ENCODE assay signal across 9 cellular contexts in the genomic region with DNA sequence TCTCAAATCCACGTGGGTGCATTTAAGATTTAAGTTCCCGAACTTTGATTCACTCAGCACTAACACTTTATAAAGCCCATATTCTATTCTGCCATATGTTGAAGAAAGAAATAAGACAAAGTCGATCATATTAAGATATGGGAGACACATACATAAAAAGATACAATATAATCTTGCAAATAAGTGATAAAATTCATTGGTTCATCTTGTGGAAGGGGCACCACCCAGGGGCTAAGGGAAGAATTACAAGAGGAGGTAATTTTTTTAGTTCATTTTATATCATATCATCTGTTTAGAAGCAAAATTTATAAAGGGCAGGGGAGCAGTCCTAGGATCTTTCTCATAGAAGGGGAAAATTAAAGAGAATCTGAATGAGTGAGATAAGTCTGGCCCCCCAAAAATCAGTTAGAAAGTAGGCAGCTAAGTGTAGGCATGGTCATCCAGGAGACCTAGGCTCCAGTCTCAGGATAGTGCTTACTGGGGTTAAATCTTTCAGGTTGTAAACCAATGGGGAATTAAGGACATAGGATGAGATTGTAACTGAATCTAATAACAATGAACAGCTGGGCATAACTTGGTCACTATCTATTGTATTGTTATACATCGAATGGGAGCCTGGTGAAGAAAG.
DNase-seq lines count a peak whose midpoint lies in the region; ATAC-seq, FAIRE-seq and TF ChIP-seq lines count a peak whose summit lies in the region.
"Had no signal": no experiment of that assay in that cellular context is flagged by ENCODE, and none has a peak within 500 bp of the region (broad histone marks: within the 10 kb centered on the region; RNA-seq: fewer than 3 reads in every experiment).

No MANE protein-coding gene starts in this region.

- H3K36me3 ChIP-seq in astrocyte (ENCODE audit: insufficient read depth, low read length) = no peaks in the 10 kb centered on the region
- H3K36me3 ChIP-seq in liver (ENCODE audit: control insufficient read depth in 4 of 4, insufficient read depth in 3 of 4, low read depth in 1 of 4, low read length in 3 of 4) = no peaks in the 10 kb centered on the region
- H3K36me3 ChIP-seq: pancreas had no signal

- H3K27me3 Mint-ChIP-seq in astrocyte (ENCODE audit: low read depth, unreplicated experiment) = no peaks in the 10 kb centered on the region
- no peaks in the 10 kb centered on the region for H3K27me3 Mint-ChIP-seq in effector memory CD8-positive, alpha-beta T cell

- peak; percentile 44 for DNase-seq in DMS53 (lab: John Stamatoyannopoulos, UW)
- no peak for DNase-seq in astrocyte (ENCODE audit: low read depth)
- no peak for DNase-seq in effector memory CD8-positive, alpha-beta T cell
- no peak for DNase-seq in COLO829 (ENCODE audit: low spot score)
- no peak for DNase-seq in amygdala (lab: John Stamatoyannopoulos, UW)
- DNase-seq: pancreas had no signal

- TF ChIP-seq CTCF in astrocyte (IDR thresholded peaks at IDR 0.05; ENCODE audit: insufficient read depth, low read depth, low read length) (peak; percentile 54), liver (IDR thresholded peaks at IDR 0.05; ENCODE audit: low read depth, low read length, missing input control) (peak; percentile 34)

- H4K20me1 ChIP-seq in astrocyte (ENCODE audit: insufficient read depth, low read length) = no peaks in the 10 kb centered on the region

- peaks cover 5% of the 10 kb centered on the region for H3K9me3 Mint-ChIP-seq in astrocyte (ENCODE audit: unreplicated experiment)
- H3K9me3 Mint-ChIP-seq in effector memory CD8-positive, alpha-beta T cell = no peaks in the 10 kb centered on the region

- H3K4me1 ChIP-seq in astrocyte (ENCODE audit: insufficient read depth, low read length) (no peaks in the 10 kb centered on the region), liver (ENCODE audit: control insufficient read depth in 4 of 4, insufficient read depth in 4 of 4, low read length in 3 of 4) (no peaks in the 10 kb centered on the region)
- H3K4me1 ChIP-seq: pancreas had no signal

- no peak for FAIRE-seq in astrocyte (lab: Jason Lieb, UNC)
- FAIRE-seq: pancreas had no signal

- no peak overlapping the region for H3K27ac ChIP-seq in astrocyte (ENCODE audit: low read depth, low read length)
- no peak overlapping the region for H3K27ac ChIP-seq in liver (ENCODE audit: low read depth in 1 of 2, low read length in 2 of 2)
- H3K27ac ChIP-seq: pancreas had no signal

- TF ChIP-seq RAD21 in liver (IDR thresholded peaks at IDR 0.05) = peak; percentile 63 to 72

- H3K27me3 ChIP-seq in astrocyte (ENCODE audit: insufficient read depth, low read length) = no peaks in the 10 kb centered on the region
- no peaks in the 10 kb centered on the region for H3K27me3 ChIP-seq in liver (ENCODE audit: control insufficient read depth in 4 of 4, insufficient read depth in 4 of 4, low read length in 3 of 4)
- H3K27me3 ChIP-seq: pancreas had no signal

- peaks cover 3% of the 10 kb centered on the region for H3K9me3 ChIP-seq in astrocyte (ENCODE audit: insufficient read depth, low read depth, low read length)
- H3K9me3 ChIP-seq in liver (ENCODE audit: control insufficient read depth in 4 of 4, low read length in 3 of 4) = peaks cover 0 to 2% (median 0%) of the 10 kb centered on the region in 4 donors
- H3K9me3 ChIP-seq: pancreas had no signal

- H3K9ac ChIP-seq in astrocyte (ENCODE audit: low read length) (no peak overlapping the region), liver (ENCODE audit: low read depth in 1 of 2, low read length in 2 of 2) (no peak overlapping the region)

- H3K4me3 Mint-ChIP-seq in astrocyte (ENCODE audit: unreplicated experiment) = no peak overlapping the region
- H3K4me3 Mint-ChIP-seq in effector memory CD8-positive, alpha-beta T cell = no peak overlapping the region

- ATAC-seq in HG02981 (IDR thresholded peaks at IDR 0.05; ENCODE audit: unreplicated experiment) (peak; percentile 53), GM18517 (IDR thresholded peaks at IDR 0.05; ENCODE audit: unreplicated experiment) (no peak)
- no peak for ATAC-seq in effector memory CD8-positive, alpha-beta T cell (replicated peaks)

- H2AFZ ChIP-seq in astrocyte (ENCODE audit: low read depth, low read length) = no peak overlapping the region

- no peak overlapping the region for H3K27ac Mint-ChIP-seq in astrocyte (ENCODE audit: unreplicated experiment)
- H3K27ac Mint-ChIP-seq in effector memory CD8-positive, alpha-beta T cell = no peak overlapping the region

- H3K79me2 ChIP-seq in astrocyte (ENCODE audit: insufficient read depth, low read length) = no peaks in the 10 kb centered on the region

- H3K4me1 Mint-ChIP-seq in astrocyte (ENCODE audit: low read depth, unreplicated experiment) = no peaks in the 10 kb centered on the region
- H3K4me1 Mint-ChIP-seq in effector memory CD8-positive, alpha-beta T cell (ENCODE audit: low read depth in 2 of 2) = no peaks in the 10 kb centered on the region

- 84% methylated on average over 4 of the region's 4 CpGs for whole genome bisulfite sequencing in liver

- H3K36me3 Mint-ChIP-seq in astrocyte (ENCODE audit: low read depth, unreplicated experiment) = peaks cover 2% of the 10 kb centered on the region
- peaks cover 3% of the 10 kb centered on the region for H3K36me3 Mint-ChIP-seq in effector memory CD8-positive, alpha-beta T cell (ENCODE audit: insufficient read depth)

- H3K4me2 ChIP-seq in astrocyte (ENCODE audit: low read length) = no peak overlapping the region

- no peak overlapping the region for H3K4me3 ChIP-seq in astrocyte (ENCODE audit: insufficient read depth, low read depth, low read length)
- no peak overlapping the region for H3K4me3 ChIP-seq in liver (ENCODE audit: low read depth in 1 of 3, low read length in 3 of 3)
- H3K4me3 ChIP-seq: pancreas had no signal

TF ChIP-seq in liver, 16 proteins besides CTCF, POLR2A, EP300 and RAD21:
- TF ChIP-seq HNF4G (IDR thresholded peaks at IDR 0.05) = no peak
- no peak for TF ChIP-seq NR2F2 (IDR thresholded peaks at IDR 0.05)
- TF ChIP-seq, protein P1, sequence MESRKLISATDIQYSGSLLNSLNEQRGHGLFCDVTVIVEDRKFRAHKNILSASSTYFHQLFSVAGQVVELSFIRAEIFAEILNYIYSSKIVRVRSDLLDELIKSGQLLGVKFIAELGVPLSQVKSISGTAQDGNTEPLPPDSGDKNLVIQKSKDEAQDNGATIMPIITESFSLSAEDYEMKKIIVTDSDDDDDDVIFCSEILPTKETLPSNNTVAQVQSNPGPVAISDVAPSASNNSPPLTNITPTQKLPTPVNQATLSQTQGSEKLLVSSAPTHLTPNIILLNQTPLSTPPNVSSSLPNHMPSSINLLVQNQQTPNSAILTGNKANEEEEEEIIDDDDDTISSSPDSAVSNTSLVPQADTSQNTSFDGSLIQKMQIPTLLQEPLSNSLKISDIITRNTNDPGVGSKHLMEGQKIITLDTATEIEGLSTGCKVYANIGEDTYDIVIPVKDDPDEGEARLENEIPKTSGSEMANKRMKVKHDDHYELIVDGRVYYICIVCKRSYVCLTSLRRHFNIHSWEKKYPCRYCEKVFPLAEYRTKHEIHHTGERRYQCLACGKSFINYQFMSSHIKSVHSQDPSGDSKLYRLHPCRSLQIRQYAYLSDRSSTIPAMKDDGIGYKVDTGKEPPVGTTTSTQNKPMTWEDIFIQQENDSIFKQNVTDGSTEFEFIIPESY (IDR thresholded peaks at IDR 0.05) = no peak
- TF ChIP-seq, protein P2, sequence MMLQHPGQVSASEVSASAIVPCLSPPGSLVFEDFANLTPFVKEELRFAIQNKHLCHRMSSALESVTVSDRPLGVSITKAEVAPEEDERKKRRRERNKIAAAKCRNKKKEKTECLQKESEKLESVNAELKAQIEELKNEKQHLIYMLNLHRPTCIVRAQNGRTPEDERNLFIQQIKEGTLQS (IDR thresholded peaks at IDR 0.05) = no peak
- no peak for TF ChIP-seq FOXA2 (IDR thresholded peaks at IDR 0.05)
- no peak for TF ChIP-seq SP1 (IDR thresholded peaks at IDR 0.05)
- TF ChIP-seq, protein P3, sequence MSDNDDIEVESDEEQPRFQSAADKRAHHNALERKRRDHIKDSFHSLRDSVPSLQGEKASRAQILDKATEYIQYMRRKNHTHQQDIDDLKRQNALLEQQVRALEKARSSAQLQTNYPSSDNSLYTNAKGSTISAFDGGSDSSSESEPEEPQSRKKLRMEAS (IDR thresholded peaks at IDR 0.05) = no peak
- TF ChIP-seq RXRA (IDR thresholded peaks at IDR 0.05) = no peak
- no peak for TF ChIP-seq HNF4A (conservative IDR thresholded peaks at IDR 0.05)
- TF ChIP-seq REST (IDR thresholded peaks at IDR 0.05) = no peak
- no peak for TF ChIP-seq JUND (IDR thresholded peaks at IDR 0.05)
- TF ChIP-seq EGR1 (IDR thresholded peaks at IDR 0.05; ENCODE audit: low read depth in 2 of 2) = no peak
- TF ChIP-seq GABPA (IDR thresholded peaks at IDR 0.05 in 1 of 2, conservative IDR thresholded peaks at IDR 0.05 in 1 of 2) = no peak
- TF ChIP-seq FOXA1 (IDR thresholded peaks at IDR 0.05) = no peak
- no peak for TF ChIP-seq TAF1 (conservative IDR thresholded peaks at IDR 0.05)
- TF ChIP-seq YY1 (IDR thresholded peaks at IDR 0.05) = no peak
